Comparison of ENCODE assay signal across 9 cellular contexts in the genomic region with DNA sequence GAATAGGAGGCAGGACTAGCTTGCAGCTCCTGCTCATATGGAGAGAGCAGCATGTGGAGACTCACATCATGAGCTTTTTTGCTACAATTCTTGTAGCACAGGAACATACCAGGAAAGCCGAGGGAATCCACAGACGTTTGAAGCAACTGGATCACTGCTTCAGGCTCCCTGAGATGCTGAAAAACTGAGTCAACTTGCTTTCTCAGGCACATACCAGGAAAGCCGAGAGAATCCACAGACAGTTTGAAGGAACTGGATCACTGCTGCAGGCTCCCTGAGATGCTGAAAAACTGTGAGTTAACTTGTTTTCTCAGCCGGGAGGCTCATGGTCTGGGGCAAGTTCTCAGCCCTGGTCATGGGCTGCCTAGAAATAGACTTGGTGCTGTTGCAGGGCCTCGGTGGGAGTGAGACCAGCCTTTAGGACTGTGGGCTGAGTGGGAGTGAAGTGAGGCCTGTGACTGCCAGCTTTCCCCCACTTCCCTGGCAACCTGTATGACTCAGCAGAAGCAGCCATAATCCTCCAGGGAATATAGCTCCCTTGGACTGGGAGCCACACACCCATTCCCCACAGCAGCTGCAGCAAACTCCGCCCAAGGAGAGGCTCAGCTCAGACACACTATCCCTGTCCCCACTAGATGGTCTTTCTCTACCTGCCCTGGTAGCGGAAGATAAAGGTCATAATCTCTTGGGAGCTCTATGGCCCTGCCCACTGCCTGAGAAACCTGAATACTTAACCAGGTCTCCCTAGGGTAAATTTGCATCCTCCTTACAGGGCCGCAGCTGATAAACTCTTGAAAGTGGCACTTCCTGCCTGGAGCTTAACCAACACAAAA. TPM values are rescaled to one million over a fixed set of nuclear protein-coding genes. Genes with fewer than 3 reads are reported as not detected.
DNase-seq lines count a peak whose midpoint lies in the region; ATAC-seq and TF ChIP-seq lines count a peak whose summit lies in the region.
"Had no signal": no experiment of that assay in that cellular context is flagged by ENCODE, and none has a peak within 500 bp of the region (broad histone marks: within the 10 kb centered on the region; RNA-seq: fewer than 3 reads in every experiment).

No MANE protein-coding gene starts in this region.

- no peak overlapping the region for H3K4me3 Mint-ChIP-seq in natural killer cell treated with Interleukin-12 subunit alpha and Interleukin-12 subunit beta and Interleukin-15 and Interleukin-18, amount 100 ng/mL, for 72 hours

- no peak overlapping the region for H2AFZ ChIP-seq in mammary epithelial cell (ENCODE audit: low read depth, low read length)

- in situ Hi-C loops in mammary epithelial cell (cut with MboI; ENCODE audit: low sequenced_read_pairs in 2 of 2) = no loop called here

- no peaks in the 10 kb centered on the region for H3K4me1 Mint-ChIP-seq in natural killer cell treated with Interleukin-12 subunit alpha and Interleukin-12 subunit beta and Interleukin-15 and Interleukin-18, amount 100 ng/mL, for 72 hours (ENCODE audit: low read depth in 2 of 2)

- H3K9me3 Mint-ChIP-seq in natural killer cell treated with Interleukin-12 subunit alpha and Interleukin-12 subunit beta and Interleukin-15 and Interleukin-18, amount 100 ng/mL, for 72 hours = peaks cover 16% of the 10 kb centered on the region

- H3K27me3 ChIP-seq in A673 (replicated peaks; ENCODE audit: insufficient read depth, low read depth, low read length, poor library complexity) (no peaks in the 10 kb centered on the region), HUES48 (ENCODE audit: control insufficient read depth, insufficient read depth, low read length) (no peaks in the 10 kb centered on the region), mammary epithelial cell (ENCODE audit: insufficient read depth, low read length) (no peaks in the 10 kb centered on the region)

- no peak overlapping the region for H3K27ac ChIP-seq in A673 (ENCODE audit: low read depth, low read length, poor library complexity, severe bottlenecking)
- H3K27ac ChIP-seq in HUES48 (ENCODE audit: low read depth, low read length) = peak overlapping the region; percentile 37
- no peak overlapping the region for H3K27ac ChIP-seq in mammary epithelial cell (ENCODE audit: insufficient read depth, low read depth, low read length)

- TF ChIP-seq CTCF in A673 (conservative IDR thresholded peaks at IDR 0.05; ENCODE audit: low read depth, low read length) = no peak
- TF ChIP-seq CTCF in mammary epithelial cell (conservative IDR thresholded peaks at IDR 0.05 in 1 of 2, IDR thresholded peaks at IDR 0.05 in 1 of 2; ENCODE audit: extremely low read depth in 1 of 2, insufficient read depth in 1 of 2, low read depth in 1 of 2, low read length in 2 of 2) = no peak

- 98% methylated on average over 8 of the region's 8 CpGs for WGBS in mammary epithelial cell (ENCODE audit: low coverage, missing lambda C conversion rate)

- H3K27ac Mint-ChIP-seq in natural killer cell treated with Interleukin-12 subunit alpha and Interleukin-12 subunit beta and Interleukin-15 and Interleukin-18, amount 100 ng/mL, for 72 hours = no peak overlapping the region

- ATAC-seq in GM21367 (IDR thresholded peaks at IDR 0.05; ENCODE audit: unreplicated experiment) (peak; percentile 75), HG02678 (IDR thresholded peaks at IDR 0.05; ENCODE audit: unreplicated experiment) (no peak)
- ATAC-seq in natural killer cell treated with Interleukin-12 subunit alpha and Interleukin-12 subunit beta and Interleukin-15 and Interleukin-18, amount 100 ng/mL, for 72 hours = no peak

- H3K27me3 Mint-ChIP-seq in natural killer cell treated with Interleukin-12 subunit alpha and Interleukin-12 subunit beta and Interleukin-15 and Interleukin-18, amount 100 ng/mL, for 72 hours = peaks cover 20 to 53% of the 10 kb centered on the region in 2 donors

- intact Hi-C loops in A673 (cut with micrococcal nuclease; ENCODE audit: unreplicated experiment) (no loop called here), mammary epithelial cell (cut with micrococcal nuclease) (loop anchor here (2.0 kb wide), 1 partner anchor 16 kb away; no protein-coding TSS in a partner anchor)

- POLR2A ChIA-PET in A673 (lab: Charles Lee; ENCODE audit: low non-redundant PET) = no interaction called here

- no peaks in the 10 kb centered on the region for H3K79me2 ChIP-seq in mammary epithelial cell (ENCODE audit: insufficient read depth, low read length)

- H3K4me3 ChIP-seq in A673 (ENCODE audit: low read depth, low read length, poor library complexity, severe bottlenecking) (no peak overlapping the region), HUES48 (ENCODE audit: low read depth, low read length) (no peak overlapping the region), mammary epithelial cell (replicated peaks in 1 of 3; ENCODE audit: insufficient read depth in 1 of 3, low read depth in 2 of 3, low read length in 3 of 3) (no peak overlapping the region)

- H3K9me3 ChIP-seq in A673 (ENCODE audit: low read depth, low read length, poor library complexity, severe bottlenecking) = no peaks in the 10 kb centered on the region
- H3K9me3 ChIP-seq in HUES48 (ENCODE audit: control insufficient read depth, insufficient read depth, low read length) = no peaks in the 10 kb centered on the region
- peaks cover 4% of the 10 kb centered on the region for H3K9me3 ChIP-seq in mammary epithelial cell (replicated peaks; ENCODE audit: insufficient read depth, low read length)

- dilution Hi-C loops in mammary epithelial cell (cut with HindIII; ENCODE audit: low sequenced_read_pairs) = no loop called here

- no peak overlapping the region for H3K4me2 ChIP-seq in mammary epithelial cell (ENCODE audit: insufficient read depth, low read depth, low read length)

- DNase-seq in A673 (ENCODE audit: low spot score) = peak; percentile 34
- DNase-seq in mammary epithelial cell = peak; percentile 10
- no peak for DNase-seq in natural killer cell treated with Interleukin-12 subunit alpha and Interleukin-12 subunit beta and Interleukin-15 and Interleukin-18, amount 100 ng/mL, for 72 hours (ENCODE audit: low spot score)
- no peak for DNase-seq in NCI-H1048 (lab: John Stamatoyannopoulos, UW)
- DNase-seq in activated naive CD4-positive, alpha-beta T cell (lab: John Stamatoyannopoulos, UW) = no peak
- DNase-seq: C1 segment of cervical spinal cord had no signal

- peaks cover 10% of the 10 kb centered on the region for H3K36me3 Mint-ChIP-seq in natural killer cell treated with Interleukin-12 subunit alpha and Interleukin-12 subunit beta and Interleukin-15 and Interleukin-18, amount 100 ng/mL, for 72 hours

- no peaks in the 10 kb centered on the region for H4K20me1 ChIP-seq in mammary epithelial cell (ENCODE audit: insufficient read depth, low read length)

- CTCF ChIA-PET in A673 (lab: Charles Lee) = no interaction called here
- CTCF ChIA-PET in mammary epithelial cell (lab: Charles Lee; ENCODE audit: low non-redundant PET) = no interaction called here

- BruUV-seq in A673 (replicated peaks; lab: Mats Ljungman, UMichigan) (no TSS peak), mammary epithelial cell (replicated peaks; lab: Mats Ljungman, UMichigan) (no TSS peak)

- H3K9ac ChIP-seq in HUES48 (ENCODE audit: low read depth, low read length) (no peak overlapping the region), mammary epithelial cell (ENCODE audit: insufficient read depth, low read length) (no peak overlapping the region)

- no peaks in the 10 kb centered on the region for H3K4me1 ChIP-seq in A673 (ENCODE audit: insufficient read depth, low read length, poor library complexity, severe bottlenecking)
- peaks cover 14% of the 10 kb centered on the region for H3K4me1 ChIP-seq in HUES48 (ENCODE audit: control insufficient read depth, insufficient read depth, low read length)
- no peaks in the 10 kb centered on the region for H3K4me1 ChIP-seq in mammary epithelial cell (ENCODE audit: insufficient read depth, low read length)

- H3K36me3 ChIP-seq in A673 (ENCODE audit: insufficient read depth, low read length, poor library complexity, severe bottlenecking) = no peaks in the 10 kb centered on the region
- no peaks in the 10 kb centered on the region for H3K36me3 ChIP-seq in HUES48 (ENCODE audit: control insufficient read depth, insufficient read depth, low read length)
- H3K36me3 ChIP-seq in mammary epithelial cell (ENCODE audit: insufficient read depth, low read length) = no peaks in the 10 kb centered on the region

RNA-seq across cellular contexts. Expression of gene PFN2, which starts 51.9 kb away (rescaled TPM):
- total RNA-seq in A673 (2021) (361 and 374 TPM in 2 replicates), mammary epithelial cell (100 to 1,000 TPM; 207 to 217 TPM)
- 271 TPM for polyA plus RNA-seq in mammary epithelial cell
- polyA minus RNA-seq in mammary epithelial cell = 162 TPM
- total RNA-seq in natural killer cell treated with Interleukin-12 subunit alpha and Interleukin-12 subunit beta and Interleukin-15 and Interleukin-18, amount 100 ng/mL, for 72 hours = 1 to 10 TPM; 1.1 to 4.4 TPM

Comparison
In these comparisons a context has a peak if more than half of its experiments do, and no peak if none do; other contexts are left out.
1. DNase-seq: peak in A673 (single experiment) and mammary epithelial cell (single experiment); none in natural killer cell treated with Interleukin-12 subunit alpha and Interleukin-12 subunit beta and Interleukin-15 and Interleukin-18, amount 100 ng/mL, for 72 hours (single experiment), NCI-H1048 (single experiment) and activated naive CD4-positive, alpha-beta T cell (0 of 4).
2. RNA of gene PFN2, which starts 51.9 kb away (total RNA-seq): 361 to 374 TPM in A673 and 207 to 217 TPM in mammary epithelial cell; 1.1 to 4.4 TPM in natural killer cell treated with Interleukin-12 subunit alpha and Interleukin-12 subunit beta and Interleukin-15 and Interleukin-18, amount 100 ng/mL, for 72 hours; every median in the first group is over 10 times any median in the second.